ENCODE assay signal across 10 cellular contexts in the genomic region with DNA sequence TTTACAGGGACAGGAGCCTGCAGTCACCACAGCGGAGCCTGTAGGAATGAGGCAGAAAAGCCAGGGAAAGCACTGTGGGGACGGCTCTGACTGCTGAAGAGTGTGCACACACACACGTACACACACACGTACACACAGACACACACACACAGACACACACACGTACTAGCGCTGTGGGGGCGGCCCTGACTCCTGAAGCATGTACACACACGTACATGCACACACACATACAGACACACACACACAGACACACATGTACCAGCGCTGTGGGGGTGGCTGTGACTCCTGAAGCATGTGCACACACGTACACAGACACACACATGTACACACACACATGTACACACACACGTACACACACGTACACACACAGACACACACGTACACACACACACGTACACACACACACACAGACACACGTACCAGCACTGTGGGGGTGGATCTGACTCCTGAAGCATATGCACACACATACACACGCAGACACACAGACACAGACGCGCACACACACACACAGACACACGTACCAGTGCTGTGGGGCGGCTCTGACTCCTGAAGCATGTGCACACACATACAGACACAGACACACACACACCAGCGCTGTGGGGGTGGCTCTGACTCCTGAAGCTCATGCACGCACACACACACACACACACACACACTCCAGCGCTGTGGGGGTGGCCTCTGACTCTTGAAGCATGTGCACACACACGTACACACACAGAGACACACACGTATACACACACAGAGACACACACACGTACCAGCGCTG.
"Had no signal": no experiment of that assay in that cellular context is flagged by ENCODE, and none has a peak within 500 bp of the region (broad histone marks: within the 10 kb centered on the region; RNA-seq: fewer than 3 reads in every experiment).

No MANE protein-coding gene starts in this region.

- H3K4me1 ChIP-seq: parathyroid adenoma had no signal

- H3K36me3 ChIP-seq: esophagus muscularis mucosa, stomach had no signal

- H3K9me3 ChIP-seq: esophagus muscularis mucosa, stomach had no signal

- ATAC-seq: left colon had no signal

- H3K9ac ChIP-seq: parathyroid adenoma had no signal

- H3K27me3 ChIP-seq: stomach had no signal

- H2AFZ ChIP-seq: parathyroid adenoma had no signal

- H3K27ac ChIP-seq: esophagus muscularis mucosa, parathyroid adenoma, stomach, VCaP had no signal

- H3K79me2 ChIP-seq: parathyroid adenoma had no signal

- H3K4me3 ChIP-seq: esophagus muscularis mucosa, stomach had no signal

- DNase-seq: activated CD4-positive, alpha-beta memory T cell treated with anti-CD3 and anti-CD28 coated beads for 36 hours; activated CD8-positive, alpha-beta memory T cell treated with anti-CD3 and anti-CD28 coated beads, Interleukin-2, amount 50 U/mL, for 4 hours; left colon; retina; stimulated activated CD4-positive, alpha-beta T cell treated with anti-CD3 and anti-CD28 coated beads, Interleukin-4, amount 100 ng/mL, for 4 hours; stomach; T1000 had no signal
